Comparison of ENCODE assay signal across 12 cellular contexts in the genomic region with DNA sequence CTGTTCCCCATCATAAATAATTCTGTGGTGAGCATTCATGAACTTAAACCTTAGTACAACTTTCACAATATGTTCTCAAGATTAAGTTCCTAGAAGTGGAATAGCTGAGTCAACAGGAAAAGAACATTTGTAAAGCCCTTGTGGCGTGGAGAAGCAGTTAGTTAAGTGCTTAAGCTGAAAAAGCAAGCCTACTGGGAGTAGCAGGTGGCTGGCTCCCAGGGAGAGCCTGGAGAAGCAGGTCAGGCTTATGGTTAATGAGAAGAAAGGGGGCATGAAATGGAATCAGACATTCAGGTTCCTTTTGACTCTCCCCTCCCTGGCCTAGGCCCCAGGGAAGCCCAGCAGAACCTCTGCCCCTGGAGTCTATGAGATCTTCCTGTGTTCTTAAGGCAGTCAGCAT. TPM values are rescaled to one million over a fixed set of nuclear protein-coding genes. Genes with fewer than 3 reads are reported as not detected.
DNase-seq lines count a peak whose midpoint lies in the region; ATAC-seq, FAIRE-seq and TF ChIP-seq lines count a peak whose summit lies in the region.
"Had no signal": no experiment of that assay in that cellular context is flagged by ENCODE, and none has a peak within 500 bp of the region (broad histone marks: within the 10 kb centered on the region; RNA-seq: fewer than 3 reads in every experiment).

No MANE protein-coding gene starts in this region.

- H3K4me1 ChIP-seq in lower lobe of right lung, result peaks cover 55% of the 10 kb centered on the region

- H3K27me3 Mint-ChIP-seq in brain, result peaks cover 2% of the 10 kb centered on the region

- peak overlapping the region; percentile 28 for H3K27ac ChIP-seq in lower lobe of right lung

- no peaks in the 10 kb centered on the region for H3K27me3 ChIP-seq in lower lobe of right lung (ENCODE audit: low read depth)

- peaks cover 0 to 3% (median 0%) of the 10 kb centered on the region in 5 experiments for H3K9me3 Mint-ChIP-seq in brain
- H3K9me3 Mint-ChIP-seq: activated naive CD8-positive, alpha-beta T cell treated with anti-CD3 and anti-CD28 coated beads for 36 hours; neural crest cell had no signal

- ATAC-seq in lower lobe of right lung (peak; percentile 90 to 93), HG02870 (IDR thresholded peaks at IDR 0.05; ENCODE audit: unreplicated experiment) (no peak)

- peaks cover 6% of the 10 kb centered on the region for H3K36me3 ChIP-seq in lower lobe of right lung

- FAIRE-seq in frontal cortex (lab: Jason Lieb, UNC), result no peak

- no peak overlapping the region for H3K4me3 Mint-ChIP-seq in brain
- H3K4me3 Mint-ChIP-seq: activated naive CD8-positive, alpha-beta T cell treated with anti-CD3 and anti-CD28 coated beads for 36 hours; neural crest cell had no signal

- no peaks in the 10 kb centered on the region for H3K9me3 ChIP-seq in lower lobe of right lung

- intact Hi-C loops in lower lobe of right lung (cut with DNase I), result no loop called here

- no peak for TF ChIP-seq CTCF in brain (conservative IDR thresholded peaks at IDR 0.05)
- no peak for TF ChIP-seq CTCF in lower lobe of right lung (IDR thresholded peaks at IDR 0.05)

- peaks cover 13% of the 10 kb centered on the region for H3K36me3 Mint-ChIP-seq in brain
- H3K36me3 Mint-ChIP-seq: activated naive CD8-positive, alpha-beta T cell treated with anti-CD3 and anti-CD28 coated beads for 36 hours had no signal

- H3K4me3 ChIP-seq in lower lobe of right lung, result no peak overlapping the region

- peak; percentile 76 for DNase-seq in DMS79 (lab: John Stamatoyannopoulos, UW)
- peak; percentile 12 for DNase-seq in NCI-H1092 (lab: John Stamatoyannopoulos, UW)
- DNase-seq in lower lobe of right lung, result peak; percentile 65
- DNase-seq in hypothalamus (lab: John Stamatoyannopoulos, UW), result no peak
- no peak for DNase-seq in frontal cortex (ENCODE audit: low spot score in 2 of 2)
- no peak for DNase-seq in HPDE6-E6E7 (ENCODE audit: extremely low spot score)
- DNase-seq: activated naive CD8-positive, alpha-beta T cell treated with anti-CD3 and anti-CD28 coated beads for 36 hours; NCI-H1105 treated with DMSO at 0.1 percent for 48 hours had no signal

- peak overlapping the region in 3 of 5 experiments; percentile 40 to 96 (median 46) for H3K27ac Mint-ChIP-seq in brain
- H3K27ac Mint-ChIP-seq: activated naive CD8-positive, alpha-beta T cell treated with anti-CD3 and anti-CD28 coated beads for 36 hours had no signal

- peaks cover 66% of the 10 kb centered on the region for H3K4me1 Mint-ChIP-seq in brain

RNA-seq across cellular contexts. Expression of a gene that starts 35.3 kb away (rescaled TPM):
- polyA plus RNA-seq in brain (ENCODE audit: insufficient read depth, low read depth, low replicate concordance), result 15.5 TPM
- total RNA-seq in lower lobe of right lung (18.7 TPM), frontal cortex (2.4 TPM)
- total RNA-seq: activated naive CD8-positive, alpha-beta T cell treated with anti-CD3 and anti-CD28 coated beads for 36 hours had no signal

RNA-seq across cellular contexts. Expression of a gene that starts 53.8 kb away (rescaled TPM):
- not detected for polyA plus RNA-seq in brain (ENCODE audit: insufficient read depth, low read depth, low replicate concordance)
- total RNA-seq in lower lobe of right lung, result not detected
- total RNA-seq in frontal cortex, result not detected
- total RNA-seq: activated naive CD8-positive, alpha-beta T cell treated with anti-CD3 and anti-CD28 coated beads for 36 hours; neural crest cell; T-helper 1 cell treated with Interleukin-12 subunit alpha and Interleukin-12 subunit beta and Interleukin-4 antibody, amounts not matched to agents 30 ng/mL and 1 ng/mL, for 36 hours had no signal

Comparison
In these comparisons a context has a peak if more than half of its experiments do, and no peak if none do; other contexts are left out.
1. DNase-seq: peak in DMS79 (single experiment), NCI-H1092 (single experiment) and lower lobe of right lung (single experiment); none in hypothalamus (0 of 51), frontal cortex (0 of 2) and HPDE6-E6E7 (single experiment).